In the genomic region with DNA sequence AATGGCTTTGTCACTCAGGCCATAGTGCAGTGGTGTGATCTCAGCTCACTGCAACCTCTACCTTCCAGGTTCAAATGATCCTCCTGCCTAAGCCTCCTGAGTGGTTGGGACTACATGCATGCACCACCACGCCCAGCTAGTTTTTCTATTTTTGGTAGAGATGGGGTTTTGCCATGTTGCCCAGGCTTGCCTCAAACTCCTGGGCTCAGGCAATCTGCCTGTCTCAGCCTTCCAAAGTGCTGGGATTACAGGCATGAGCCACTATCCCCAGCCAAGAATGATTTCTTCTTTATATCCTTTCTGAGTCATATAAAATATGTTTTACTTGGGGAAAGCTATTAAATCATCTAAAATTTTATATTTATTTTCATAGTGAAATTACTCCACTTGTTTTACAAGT, we compare ENCODE assay signal across 22 cellular contexts.
"Had no signal": no experiment of that assay in that cellular context is flagged by ENCODE, and none has a peak within 500 bp of the region (broad histone marks: within the 10 kb centered on the region; RNA-seq: fewer than 3 reads in every experiment).

No MANE protein-coding gene starts in this region.

- H3K4me3 Mint-ChIP-seq: activated CD4-positive, alpha-beta memory T cell treated with anti-CD3 and anti-CD28 coated beads for 36 hours; activated CD4-positive, alpha-beta T cell treated with anti-CD3 and anti-CD28 coated beads, Interleukin-2, amount 10 ng/mL, durations not matched to agents 7 days and 5 days; activated naive CD8-positive, alpha-beta T cell treated with anti-CD3 and anti-CD28 coated beads for 36 hours; activated T-cell treated with anti-CD3 and anti-CD28 coated beads, Interleukin-2, amount 50 U/mL, for 4 hours; IgD-negative memory B cell had no signal

- H3K27ac ChIP-seq: VCaP had no signal

- H3K4me1 Mint-ChIP-seq: activated CD4-positive, alpha-beta T cell treated with anti-CD3 and anti-CD28 coated beads, Interleukin-2, amount 10 ng/mL, durations not matched to agents 7 days and 5 days; activated naive CD8-positive, alpha-beta T cell treated with anti-CD3 and anti-CD28 coated beads for 36 hours; IgD-negative memory B cell had no signal

- ATAC-seq: activated T-cell treated with anti-CD3 and anti-CD28 coated beads, Interleukin-2, amount 50 U/mL, for 4 hours; PC-3 had no signal

- FAIRE-seq: RCC 7860 had no signal

- H3K36me3 Mint-ChIP-seq: activated CD4-positive, alpha-beta memory T cell treated with anti-CD3 and anti-CD28 coated beads for 36 hours; activated naive CD8-positive, alpha-beta T cell treated with anti-CD3 and anti-CD28 coated beads for 36 hours; IgD-negative memory B cell had no signal

- H3K9me3 Mint-ChIP-seq: activated CD4-positive, alpha-beta memory T cell treated with anti-CD3 and anti-CD28 coated beads for 36 hours; activated CD4-positive, alpha-beta T cell treated with anti-CD3 and anti-CD28 coated beads, Interleukin-2, amount 10 ng/mL, durations not matched to agents 7 days and 5 days; activated naive CD8-positive, alpha-beta T cell treated with anti-CD3 and anti-CD28 coated beads for 36 hours; activated T-cell treated with anti-CD3 and anti-CD28 coated beads, Interleukin-2, amount 50 U/mL, for 4 hours; IgD-negative memory B cell had no signal

- H3K27ac Mint-ChIP-seq: activated CD4-positive, alpha-beta memory T cell treated with anti-CD3 and anti-CD28 coated beads for 36 hours; activated CD4-positive, alpha-beta T cell treated with anti-CD3 and anti-CD28 coated beads, Interleukin-2, amount 10 ng/mL, durations not matched to agents 7 days and 5 days; activated naive CD8-positive, alpha-beta T cell treated with anti-CD3 and anti-CD28 coated beads for 36 hours; IgD-negative memory B cell had no signal

- DNase-seq: activated CD4-positive, alpha-beta memory T cell treated with anti-CD3 and anti-CD28 coated beads for 36 hours; activated CD4-positive, alpha-beta T cell treated with anti-CD3 and anti-CD28 coated beads, Interleukin-2, amount 10 ng/mL, durations not matched to agents 7 days and 5 days; activated CD4-positive, CD25-positive, alpha-beta regulatory T cell; activated CD8-positive, alpha-beta memory T cell treated with anti-CD3 and anti-CD28 coated beads for 24 hours; activated effector memory CD4-positive, alpha-beta T cell treated with anti-CD3 and anti-CD28 coated beads, Interleukin-2, amount 50 U/mL, for 16 hours; activated naive CD4-positive, alpha-beta T cell treated with Interleukin-2 at 50 U/mL for 16 hours; activated naive CD8-positive, alpha-beta T cell treated with anti-CD3 and anti-CD28 coated beads for 36 hours; activated T-cell treated with anti-CD3 and anti-CD28 coated beads, Interleukin-2, amount 50 U/mL, for 4 hours; central memory CD4-positive, alpha-beta T cell; KG1; MV-4-11; NCI-H1092 treated with DMSO at 0.1 percent for 48 hours; NCI-H1436; NCI-H1694 treated with DMSO at 0.1 percent for 48 hours; NCI-H2029 treated with DMSO at 0.1 percent for 48 hours; NCI-H524; PC-3; SHP77 treated with DMSO at 0.1 percent for 48 hours; T-helper 1 cell had no signal
